16 cellular contexts compared by ENCODE assay signal in the genomic region with DNA sequence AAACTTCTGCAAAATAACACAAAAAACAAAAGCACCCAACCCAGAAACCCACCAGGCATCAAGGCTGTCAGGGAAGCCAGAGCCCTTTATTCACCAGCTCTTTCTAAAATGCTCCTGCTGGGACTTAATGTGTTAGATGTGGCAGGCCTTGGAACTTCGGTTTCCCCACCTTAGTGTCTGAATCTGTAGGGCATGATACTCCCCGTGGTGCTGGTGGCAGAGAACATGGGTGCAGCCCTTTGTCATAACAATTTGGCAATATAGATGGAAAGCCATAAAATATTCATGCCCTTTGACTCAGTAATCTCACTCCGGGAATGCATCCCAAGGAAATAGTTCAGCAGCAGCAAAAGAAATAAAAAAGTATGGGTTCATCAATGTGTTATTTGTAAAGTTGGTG. TPM values are rescaled to one million over a fixed set of nuclear protein-coding genes. Genes with fewer than 3 reads are reported as not detected.
A peak's percentile ranks its signal among the peaks of the same experiment; 100 is the strongest.
DNase-seq lines count a peak whose midpoint lies in the region; FAIRE-seq and TF ChIP-seq lines count a peak whose summit lies in the region.
"Had no signal": no experiment of that assay in that cellular context is flagged by ENCODE, and none has a peak within 500 bp of the region (broad histone marks: within the 10 kb centered on the region; RNA-seq: fewer than 3 reads in every experiment).

No MANE protein-coding gene starts in this region.

- no peak for TF ChIP-seq CTCF in A673 (conservative IDR thresholded peaks at IDR 0.05; ENCODE audit: low read depth, low read length)
- TF ChIP-seq CTCF in HEK293 (tag by site-specific recombination; IDR thresholded peaks at IDR 0.05): no peak

- H3K4me1 Mint-ChIP-seq in dendritic cell treated with granulocyte-macrophage colony-stimulating factor and Interleukin-4, amounts not matched to agents 40 ng/mL and 50 ng/mL, for 4 days (ENCODE audit: low read depth): peaks cover 44% of the 10 kb centered on the region
- H3K4me1 Mint-ChIP-seq: activated naive CD4-positive, alpha-beta T cell treated with anti-CD3 and anti-CD28 coated beads, Interleukin-2, amount 10 ng/mL, durations not matched to agents 7 days and 5 days had no signal

- no peak overlapping the region for H3K9ac ChIP-seq in mucosa of rectum (ENCODE audit: low read depth in 1 of 2, low read length in 2 of 2)

- intact Hi-C loops in A673 (cut with micrococcal nuclease; ENCODE audit: unreplicated experiment): no loop called here
- intact Hi-C loops in dendritic cell treated with granulocyte-macrophage colony-stimulating factor and Interleukin-4, amounts not matched to agents 40 ng/mL and 50 ng/mL, for 4 days (cut with micrococcal nuclease): no loop called here

- peak overlapping the region; percentile 20 for H3K4me3 Mint-ChIP-seq in dendritic cell treated with granulocyte-macrophage colony-stimulating factor and Interleukin-4, amounts not matched to agents 40 ng/mL and 50 ng/mL, for 4 days
- H3K4me3 Mint-ChIP-seq: activated naive CD4-positive, alpha-beta T cell treated with anti-CD3 and anti-CD28 coated beads, Interleukin-2, amount 10 ng/mL, durations not matched to agents 7 days and 5 days had no signal

- H3K27ac ChIP-seq in A673 (ENCODE audit: low read depth, low read length, poor library complexity, severe bottlenecking) (no peak overlapping the region), HEK293 (ENCODE audit: extremely low read depth, low read depth, low read length) (no peak overlapping the region), mucosa of rectum (ENCODE audit: low read depth in 2 of 2, low read length in 2 of 2) (peak overlapping the region; percentile 48)

- H3K9me3 ChIP-seq in A673 (ENCODE audit: low read depth, low read length, poor library complexity, severe bottlenecking): no peaks in the 10 kb centered on the region
- no peaks in the 10 kb centered on the region for H3K9me3 ChIP-seq in HEK293 (ENCODE audit: control insufficient read depth, insufficient read depth, low read depth, low read length)
- H3K9me3 ChIP-seq in mucosa of rectum (ENCODE audit: control insufficient read depth in 2 of 2, low read length in 2 of 2): no peaks in the 10 kb centered on the region
- H3K9me3 ChIP-seq: HAP-1 had no signal

- DNase-seq in A673 (ENCODE audit: low spot score) (peak; percentile 42), HTR-8/SVneo (ENCODE audit: insufficient read length, low spot score) (no peak), foreskin melanocyte (no peak), NCI-H345 (lab: John Stamatoyannopoulos, UW) (no peak)
- DNase-seq in stimulated activated CD4-positive, alpha-beta T cell treated with anti-CD3 and anti-CD28 coated beads, Interleukin-4, amount 100 ng/mL, for 1 hour: no peak
- DNase-seq: activated naive CD4-positive, alpha-beta T cell treated with anti-CD3 and anti-CD28 coated beads, Interleukin-2, amount 10 ng/mL, durations not matched to agents 7 days and 5 days; cerebellar nuclear complex; DMS79; kidney glomerular epithelial cell; nucleus accumbens; SHP77 treated with DMSO at 0.1 percent for 48 hours had no signal

- peaks cover 22% of the 10 kb centered on the region for H3K27me3 Mint-ChIP-seq in dendritic cell treated with granulocyte-macrophage colony-stimulating factor and Interleukin-4, amounts not matched to agents 40 ng/mL and 50 ng/mL, for 4 days

- no peak for FAIRE-seq in HTR-8/SVneo (lab: Jason Lieb, UNC)

- H3K4me1 ChIP-seq in A673 (ENCODE audit: insufficient read depth, low read length, poor library complexity, severe bottlenecking) (peaks cover 32% of the 10 kb centered on the region), HEK293 (ENCODE audit: control insufficient read depth, insufficient read depth, low read length) (no peaks in the 10 kb centered on the region), mucosa of rectum (ENCODE audit: control insufficient read depth in 2 of 2, insufficient read depth in 2 of 2, low read length in 2 of 2) (peaks cover 25 to 31% of the 10 kb centered on the region in 2 donors)

- no peaks in the 10 kb centered on the region for H3K9me3 Mint-ChIP-seq in dendritic cell treated with granulocyte-macrophage colony-stimulating factor and Interleukin-4, amounts not matched to agents 40 ng/mL and 50 ng/mL, for 4 days
- H3K9me3 Mint-ChIP-seq: activated naive CD4-positive, alpha-beta T cell treated with anti-CD3 and anti-CD28 coated beads, Interleukin-2, amount 10 ng/mL, durations not matched to agents 7 days and 5 days had no signal

- H3K4me3 ChIP-seq in A673 (ENCODE audit: low read depth, low read length, poor library complexity, severe bottlenecking) (no peak overlapping the region), HEK293 (ENCODE audit: low read depth, low read length) (no peak overlapping the region), mucosa of rectum (ENCODE audit: low read length in 2 of 2) (peak overlapping the region; percentile 0 to 20)
- H3K4me3 ChIP-seq: HAP-1 had no signal

- H3K27ac Mint-ChIP-seq in dendritic cell treated with granulocyte-macrophage colony-stimulating factor and Interleukin-4, amounts not matched to agents 40 ng/mL and 50 ng/mL, for 4 days: no peak overlapping the region
- H3K27ac Mint-ChIP-seq: activated naive CD4-positive, alpha-beta T cell treated with anti-CD3 and anti-CD28 coated beads, Interleukin-2, amount 10 ng/mL, durations not matched to agents 7 days and 5 days had no signal

- H3K36me3 ChIP-seq in A673 (ENCODE audit: insufficient read depth, low read length, poor library complexity, severe bottlenecking) (no peaks in the 10 kb centered on the region), HEK293 (ENCODE audit: control insufficient read depth in 2 of 2, insufficient read depth in 1 of 2, low read length in 2 of 2) (no peaks in the 10 kb centered on the region), mucosa of rectum (ENCODE audit: control insufficient read depth in 2 of 2, insufficient read depth in 2 of 2, low read length in 2 of 2) (no peaks in the 10 kb centered on the region)
- H3K36me3 ChIP-seq: HAP-1 had no signal

- POLR2A ChIA-PET in A673 (lab: Charles Lee; ENCODE audit: low non-redundant PET): no interaction called here
- POLR2A ChIA-PET in HEK293 (lab: Yijun Ruan, JAX): no interaction called here

- CTCF ChIA-PET in A673 (lab: Charles Lee): interaction anchor here (0.6 to 1.6 kb wide), 2 partner anchors 151 to 1317 kb away, joined by 3 to 11 read pairs; no protein-coding TSS in a partner anchor
- CTCF ChIA-PET in HEK293 (lab: Yijun Ruan, JAX): interaction anchor here (1.3 to 2.2 kb wide), 4 partner anchors 19 to 228 kb away, joined by 3 to 11 read pairs (median 6); no protein-coding TSS in a partner anchor

- H3K27me3 ChIP-seq in A673 (replicated peaks; ENCODE audit: insufficient read depth, low read depth, low read length, poor library complexity): no peaks in the 10 kb centered on the region
- H3K27me3 ChIP-seq in mucosa of rectum (ENCODE audit: control insufficient read depth in 2 of 2, insufficient read depth in 2 of 2, low read length in 2 of 2): no peaks in the 10 kb centered on the region

- no peaks in the 10 kb centered on the region for H3K36me3 Mint-ChIP-seq in dendritic cell treated with granulocyte-macrophage colony-stimulating factor and Interleukin-4, amounts not matched to agents 40 ng/mL and 50 ng/mL, for 4 days (ENCODE audit: low read depth)
- H3K36me3 Mint-ChIP-seq: activated naive CD4-positive, alpha-beta T cell treated with anti-CD3 and anti-CD28 coated beads, Interleukin-2, amount 10 ng/mL, durations not matched to agents 7 days and 5 days had no signal

- no TSS peak for BruUV-seq in A673 (replicated peaks; lab: Mats Ljungman, UMichigan)

TF ChIP-seq in HEK293, 187 proteins besides CTCF, POLR2A, EP300 and RAD21:
- TF ChIP-seq ZIC2 (tag by site-specific recombination; IDR thresholded peaks at IDR 0.05): peak; percentile 50
- no peak for TF ChIP-seq ZNF558 (tag by site-specific recombination; IDR thresholded peaks at IDR 0.05)

RNA-seq across cellular contexts. Expression of gene LCTL, which starts 56.9 kb away (rescaled TPM):
- not detected in 2 replicates for total RNA-seq in A673 (2021)
- total RNA-seq: activated CD8-positive, alpha-beta memory T cell treated with anti-CD3 and anti-CD28 coated beads for 36 hours had no signal

Comparison
In these comparisons a context has a peak if more than half of its experiments do, and no peak if none do; other contexts are left out.
1. H3K27ac ChIP-seq: peak in mucosa of rectum (2 of 2); none in A673 (single experiment) and HEK293 (single experiment).
2. H3K4me3 ChIP-seq: peak in mucosa of rectum (2 of 2); none in A673 (single experiment) and HEK293 (single experiment).